ENCODE assay signal across 8 cellular contexts in genomic region chr11:75639752-75640151, GRCh38. TPM values are rescaled to one million over a fixed set of nuclear protein-coding genes. Genes with fewer than 3 reads are reported as not detected.
DNase-seq lines count a peak whose midpoint lies in the region; ATAC-seq and TF ChIP-seq lines count a peak whose summit lies in the region.

No MANE protein-coding gene starts in this region.

- H3K4me1 ChIP-seq in BE2C (peaks cover 33% of the 10 kb centered on the region), SK-N-SH (ENCODE audit: control insufficient read depth in 1 of 2, insufficient read depth in 2 of 2, low read depth in 1 of 2, low read length in 1 of 2) (peaks cover 22 to 65% of the 10 kb centered on the region in 2 experiments; a peak in 3 of 4 replicates)

- no peaks in the 10 kb centered on the region for H3K79me2 ChIP-seq in SK-N-SH (ENCODE audit: insufficient read depth)

- peak overlapping the region; percentile 50 to 98; a peak in 3 of 4 replicates for H3K27ac ChIP-seq in SK-N-SH (ENCODE audit: low read depth in 2 of 2, low read length in 1 of 2)

- no peak for ATAC-seq in activated T-helper 17 cell treated with anti-CD3 and anti-CD28 coated beads, Interleukin-2, amount 50 U/mL, for 72 hours (replicated peaks)

- no peak overlapping the region for H2AFZ ChIP-seq in SK-N-SH (ENCODE audit: low read depth)

- TF ChIP-seq EP300 in SK-N-SH (IDR thresholded peaks at IDR 0.05; ENCODE audit: borderline replicate concordance in 1 of 2, low read depth in 1 of 2, low read length in 1 of 2): peak in 1 of 2 experiments; percentile 84; a peak in 1 of 4 replicates

- no peaks in the 10 kb centered on the region for H3F3A ChIP-seq in SK-N-SH (replicated peaks; ENCODE audit: insufficient read depth)

- H3K27me3 ChIP-seq in BE2C (no peaks in the 10 kb centered on the region), SK-N-SH (ENCODE audit: insufficient read depth) (no peaks in the 10 kb centered on the region)

- H3K9ac ChIP-seq in SK-N-SH: no peak overlapping the region

- no peak overlapping the region for H3K27ac Mint-ChIP-seq in activated T-helper 17 cell treated with anti-CD3 and anti-CD28 coated beads, Interleukin-2, amount 50 U/mL, for 72 hours

- H3K4me1 Mint-ChIP-seq in activated T-helper 17 cell treated with anti-CD3 and anti-CD28 coated beads, Interleukin-2, amount 50 U/mL, for 72 hours: no peaks in the 10 kb centered on the region

- no peaks in the 10 kb centered on the region for H3K9me3 Mint-ChIP-seq in activated T-helper 17 cell treated with anti-CD3 and anti-CD28 coated beads, Interleukin-2, amount 50 U/mL, for 72 hours

- peak; percentile 30 for TF ChIP-seq RAD21 in SK-N-SH (IDR thresholded peaks at IDR 0.05; ENCODE audit: low read length)

- H3K36me3 Mint-ChIP-seq in activated T-helper 17 cell treated with anti-CD3 and anti-CD28 coated beads, Interleukin-2, amount 50 U/mL, for 72 hours (ENCODE audit: low read depth): no peaks in the 10 kb centered on the region

- POLR2A ChIA-PET in SK-N-SH (lab: Yijun Ruan, JAX): interaction anchor here (1.2 to 1.9 kb wide), 5 partner anchors 10 to 85 kb away, joined by 3 to 20 read pairs (median 4); partner anchors contain the start of gene MAP6

- no peaks in the 10 kb centered on the region for H4K20me1 ChIP-seq in SK-N-SH (ENCODE audit: insufficient read depth)

- DNase-seq in BE2C (peak; percentile 92), NCI-H1105 (lab: John Stamatoyannopoulos, UW) (peak; percentile 97), SK-N-SH (peak; percentile 75), germinal center (ENCODE audit: low spot score) (peak; percentile 63), pons (ENCODE audit: low spot score) (peak; percentile 93), HCEC 1CT (no peak)
- no peak for DNase-seq in effector CD4-positive, alpha-beta T cell

- H3K36me3 ChIP-seq in BE2C (no peaks in the 10 kb centered on the region), SK-N-SH (replicated peaks in 1 of 2; ENCODE audit: control insufficient read depth in 1 of 2, insufficient read depth in 2 of 2, low read length in 1 of 2) (no peaks in the 10 kb centered on the region)

- H3K9me3 ChIP-seq in BE2C (no peaks in the 10 kb centered on the region), SK-N-SH (no peaks in the 10 kb centered on the region)

- CTCF ChIA-PET in SK-N-SH (lab: Yijun Ruan, JAX): interaction anchor here (0.9 to 4.4 kb wide), 4 partner anchors 13 to 77 kb away, joined by 3 to 23 read pairs (median 4); partner anchors contain the start of gene SERPINH1

- H3K4me3 ChIP-seq in BE2C (ENCODE audit: low read depth, low read length) (peak overlapping the region; percentile 25), SK-N-SH (ENCODE audit: low read depth in 2 of 2, low read length in 1 of 2) (peak overlapping the region; percentile 8 to 19; a peak in 2 of 4 replicates)

- TF ChIP-seq CTCF in BE2C (IDR thresholded peaks at IDR 0.05; ENCODE audit: low read depth, low read length): no peak
- TF ChIP-seq CTCF in SK-N-SH (IDR thresholded peaks at IDR 0.05): no peak

- H3K4me2 ChIP-seq in SK-N-SH: peak overlapping the region; percentile 66

- H3K4me3 Mint-ChIP-seq in activated T-helper 17 cell treated with anti-CD3 and anti-CD28 coated beads, Interleukin-2, amount 50 U/mL, for 72 hours: no peak overlapping the region

- H3K27me3 Mint-ChIP-seq in activated T-helper 17 cell treated with anti-CD3 and anti-CD28 coated beads, Interleukin-2, amount 50 U/mL, for 72 hours: peaks cover 24% of the 10 kb centered on the region

- H3K9me2 ChIP-seq in SK-N-SH: no peaks in the 10 kb centered on the region

- 14% methylated on average over 4 of the region's 4 CpGs for whole genome bisulfite sequencing in SK-N-SH (ENCODE audit: low lambda C conversion rate)

TF ChIP-seq in SK-N-SH, 30 proteins besides CTCF, POLR2A, EP300 and RAD21:
- TF ChIP-seq CHD2 (IDR thresholded peaks at IDR 0.05; ENCODE audit: low read length, partially characterized antibody) (peak; percentile 87), EZH2phosphoT487 (IDR thresholded peaks at IDR 0.05; ENCODE audit: borderline replicate concordance, low read depth) (no peak), YY1 (IDR thresholded peaks at IDR 0.05; ENCODE audit: low read depth) (no peak), FOXJ3 (CRISPR knock-in tag; IDR thresholded peaks at IDR 0.05) (peak; percentile 56; the same call in 1 of the 2 replicates), MAX (IDR thresholded peaks at IDR 0.05; ENCODE audit: low read depth) (0 out of 2 replicates have a peak, but pooled peaks have one; percentile 24), SMC3 (IDR thresholded peaks at IDR 0.05; ENCODE audit: low read depth, low read length) (peak; percentile 8; the same call in 1 of the 2 replicates), ELF1 (IDR thresholded peaks at IDR 0.05) (no peak), RCOR1 (IDR thresholded peaks at IDR 0.05; ENCODE audit: low read length) (peak; percentile 66; the same call in 1 of the 2 replicates), RFX5 (IDR thresholded peaks at IDR 0.05; ENCODE audit: low read length) (no peak), POLR2AphosphoS5 (IDR thresholded peaks at IDR 0.05; ENCODE audit: low read depth, low read length) (no peak), GATA2 (CRISPR knock-in tag; IDR thresholded peaks at IDR 0.05) (peak; percentile 66), MXI1 (IDR thresholded peaks at IDR 0.05; ENCODE audit: low read depth, low read length) (peak; percentile 95), PBX3 (IDR thresholded peaks at IDR 0.05) (peak; percentile 84), SIN3A (IDR thresholded peaks at IDR 0.05; ENCODE audit: borderline replicate concordance, low read depth, low read length) (peak; percentile 67; the same call in 1 of the 2 replicates), USF1 (IDR thresholded peaks at IDR 0.05; ENCODE audit: borderline replicate concordance, low read depth) (no peak), TCF12 (IDR thresholded peaks at IDR 0.05) (peak; percentile 64), NFIC (IDR thresholded peaks at IDR 0.05; ENCODE audit: borderline replicate concordance) (peak; percentile 80)

RNA-seq across cellular contexts. Expression of gene MAP6, which starts 29.1 kb away (rescaled TPM):
- 33.4 TPM for polyA plus RNA-seq in BE2C (2012; ENCODE audit: insufficient read depth, insufficient read length, low read depth)
- 11.1 and 13.1 TPM in 2 replicates for polyA plus RNA-seq in SK-N-SH (2012; rRNA removed)
- 7.3 and 9.7 TPM in 2 replicates for polyA plus RNA-seq in SK-N-SH (2012; cell fraction: cytosol; rRNA removed)
- polyA plus RNA-seq in SK-N-SH (2012; cell fraction: nucleus; rRNA removed): 35.8 and 41.5 TPM in 2 replicates
- under 1 TPM; 0.21 to 0.24 TPM for total RNA-seq in activated T-helper 17 cell treated with anti-CD3 and anti-CD28 coated beads, Interleukin-2, amount 50 U/mL, for 72 hours

Comparison
In these comparisons a context has a peak if more than half of its experiments do, and no peak if none do; other contexts are left out.
1. DNase-seq: peak in BE2C (single experiment), NCI-H1105 (single experiment), SK-N-SH (single experiment), germinal center (single experiment) and pons (single experiment); none in effector CD4-positive, alpha-beta T cell (single experiment) and HCEC 1CT (single experiment).